ENCODE assay signal across 8 cellular contexts in the genomic region with DNA sequence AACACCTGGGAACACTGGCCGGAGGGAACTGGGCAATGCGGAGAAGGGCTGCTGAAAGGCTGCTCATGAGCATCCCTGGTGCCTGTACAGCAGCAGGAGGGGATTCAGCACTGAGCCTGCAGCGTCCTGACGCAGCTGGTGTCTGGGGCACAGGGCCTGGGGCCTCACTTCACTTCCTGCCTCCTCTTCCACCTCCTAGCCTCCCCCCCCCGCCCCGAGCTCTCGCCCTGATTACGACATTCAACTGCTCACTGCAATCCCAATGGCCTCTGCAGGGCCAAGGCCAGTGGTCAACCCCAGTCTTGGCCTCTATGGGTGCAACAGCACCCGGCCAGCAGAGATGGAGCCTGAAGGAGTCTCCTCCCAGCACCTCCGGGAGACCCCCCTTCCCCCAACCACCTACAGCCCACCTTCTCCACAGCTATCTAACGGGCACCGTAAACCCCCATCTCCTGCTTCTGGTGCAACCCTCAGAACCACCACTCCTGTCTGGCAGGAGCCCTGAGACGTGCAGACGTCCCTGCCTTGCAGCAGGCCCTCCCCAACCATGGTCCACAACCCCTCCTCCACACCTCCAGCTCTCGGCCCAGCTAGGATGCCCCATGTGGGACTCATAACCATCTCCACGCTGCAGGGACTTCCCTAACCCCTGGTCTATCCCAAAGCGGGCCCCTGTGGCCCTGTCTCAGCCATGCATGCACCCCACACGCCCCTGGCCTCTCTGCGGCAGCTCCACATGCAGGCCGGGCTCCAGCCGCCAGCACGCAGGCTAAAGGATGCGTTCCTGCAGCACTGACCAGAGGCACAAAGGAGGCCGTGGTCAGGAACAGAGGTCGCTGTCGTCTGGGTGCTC. TPM values are rescaled to one million over a fixed set of nuclear protein-coding genes. Genes with fewer than 3 reads are reported as not detected.
DNase-seq lines count a peak whose midpoint lies in the region; ATAC-seq, FAIRE-seq and TF ChIP-seq lines count a peak whose summit lies in the region.

No MANE protein-coding gene starts in this region.

- H3K4me3 ChIP-seq in A673 (ENCODE audit: low read depth, low read length, poor library complexity, severe bottlenecking) (no peak overlapping the region), Peyer's patch (no peak overlapping the region), mucosa of rectum (ENCODE audit: low read length in 2 of 2) (peak overlapping the region in 1 of 2 donors; percentile 26)

- no peak overlapping the region for H3K4me3 Mint-ChIP-seq in chondrocyte (ENCODE audit: unreplicated experiment)

- H3K27ac ChIP-seq in A673 (ENCODE audit: low read depth, low read length, poor library complexity, severe bottlenecking) (peak overlapping the region; percentile 37), Peyer's patch (peak overlapping the region; percentile 33 to 54 (median 46)), mucosa of rectum (ENCODE audit: low read depth in 2 of 2, low read length in 2 of 2) (peak overlapping the region; percentile 20 to 53)

- CTCF ChIA-PET in A673 (lab: Charles Lee) = no interaction called here

- H3K36me3 ChIP-seq in A673 (ENCODE audit: insufficient read depth, low read length, poor library complexity, severe bottlenecking) (peaks cover 70% of the 10 kb centered on the region), Peyer's patch (peaks cover 0 to 63% (median 0%) of the 10 kb centered on the region in 3 donors), mucosa of rectum (ENCODE audit: control insufficient read depth in 2 of 2, insufficient read depth in 2 of 2, low read length in 2 of 2) (peaks cover 53 to 62% of the 10 kb centered on the region in 2 donors)

- H3K4me1 ChIP-seq in A673 (ENCODE audit: insufficient read depth, low read length, poor library complexity, severe bottlenecking) = peaks cover 20% of the 10 kb centered on the region
- peaks cover 4 to 20% (median 9%) of the 10 kb centered on the region in 4 donors for H3K4me1 ChIP-seq in Peyer's patch
- H3K4me1 ChIP-seq in mucosa of rectum (ENCODE audit: control insufficient read depth in 2 of 2, insufficient read depth in 2 of 2, low read length in 2 of 2) = peaks cover 14 to 15% of the 10 kb centered on the region in 2 donors

- no peak for ATAC-seq in GM19397 (IDR thresholded peaks at IDR 0.05; ENCODE audit: unreplicated experiment)

- peak overlapping the region; percentile 12 for H3K27ac Mint-ChIP-seq in chondrocyte (ENCODE audit: unreplicated experiment)

- peaks cover 42% of the 10 kb centered on the region for H3K4me1 Mint-ChIP-seq in chondrocyte (ENCODE audit: low read depth)

- POLR2A ChIA-PET in A673 (lab: Charles Lee; ENCODE audit: low non-redundant PET) = no interaction called here

- H3K9me3 Mint-ChIP-seq in chondrocyte (ENCODE audit: low read depth) = no peaks in the 10 kb centered on the region

- no peaks in the 10 kb centered on the region for H3K27me3 ChIP-seq in A673 (replicated peaks; ENCODE audit: insufficient read depth, low read depth, low read length, poor library complexity)
- H3K27me3 ChIP-seq in Peyer's patch = no peaks in the 10 kb centered on the region
- no peaks in the 10 kb centered on the region for H3K27me3 ChIP-seq in mucosa of rectum (ENCODE audit: control insufficient read depth in 2 of 2, insufficient read depth in 2 of 2, low read length in 2 of 2)

- FAIRE-seq in RCC 7860 (lab: Jason Lieb, UNC) = no peak

- H3K9me3 ChIP-seq in A673 (ENCODE audit: low read depth, low read length, poor library complexity, severe bottlenecking) = no peaks in the 10 kb centered on the region
- H3K9me3 ChIP-seq in Peyer's patch = no peaks in the 10 kb centered on the region
- H3K9me3 ChIP-seq in mucosa of rectum (ENCODE audit: control insufficient read depth in 2 of 2, low read length in 2 of 2) = no peaks in the 10 kb centered on the region

- intact Hi-C loops in A673 (cut with micrococcal nuclease; ENCODE audit: unreplicated experiment) = no loop called here

- H3K9ac ChIP-seq in mucosa of rectum (ENCODE audit: low read depth in 1 of 2, low read length in 2 of 2) = peak overlapping the region in 1 of 2 donors; percentile 47

- no TSS peak for BruUV-seq in A673 (replicated peaks; lab: Mats Ljungman, UMichigan)

- TF ChIP-seq CTCF in A673 (conservative IDR thresholded peaks at IDR 0.05; ENCODE audit: low read depth, low read length) (no peak), Peyer's patch (IDR thresholded peaks at IDR 0.05) (no peak), chondrocyte (IDR thresholded peaks at IDR 0.05) (no peak)

- H3K27me3 Mint-ChIP-seq in chondrocyte (ENCODE audit: low read depth) = no peaks in the 10 kb centered on the region

- H3K36me3 Mint-ChIP-seq in chondrocyte (ENCODE audit: low read depth) = peaks cover 16% of the 10 kb centered on the region

- TF ChIP-seq POLR2A in Peyer's patch (IDR thresholded peaks at IDR 0.05) = no peak

- DNase-seq in A673 (ENCODE audit: low spot score) (peak; percentile 24), Peyer's patch (peak in 2 of 3 donors; percentile 40 to 63), chondrocyte (ENCODE audit: low spot score) (no peak), RCC 7860 (ENCODE audit: low spot score) (no peak), DMS 273 treated with DMSO at 0.1 percent for 48 hours (lab: John Stamatoyannopoulos, UW) (no peak), NCI-H446 (lab: John Stamatoyannopoulos, UW) (no peak)

RNA-seq across cellular contexts. Expression of a gene that starts 38.2 kb away (rescaled TPM):
- 47.2 and 51.2 TPM in 2 replicates for total RNA-seq in A673 (2021)
- 100 to 1,000 TPM in 1 of 4 donors, 10 to 100 TPM in 3; 54.1 to 126 (median 78.5) TPM for total RNA-seq in Peyer's patch
- 27.7 to 29.5 TPM (median 29.5 TPM) in 3 replicates for total RNA-seq in chondrocyte

Comparison
In these comparisons a context has a peak if more than half of its experiments do, and no peak if none do; other contexts are left out.
1. DNase-seq: peak in A673 (single experiment) and Peyer's patch (2 of 3); none in chondrocyte (single experiment), RCC 7860 (single experiment), DMS 273 treated with DMSO at 0.1 percent for 48 hours (single experiment) and NCI-H446 (0 of 2).
2. Peak in every context shown above with its lines, with median percentiles within 50 percentile points of each other: H3K27ac ChIP-seq.